Comparison of ENCODE assay signal across 8 cellular contexts in genomic region chrX:107449490-107450175, GRCh38. TPM values are rescaled to one million over a fixed set of nuclear protein-coding genes. Genes with fewer than 3 reads are reported as not detected.
DNase-seq lines count a peak whose midpoint lies in the region; ATAC-seq and TF ChIP-seq lines count a peak whose summit lies in the region.

Gene FRMPD3 (plus strand): TSS chrX:107449652. CDS start chrX:107526589, 76,937 bp downstream.

- H3K9me3 ChIP-seq in thymus (ENCODE audit: control insufficient read depth) = no peaks in the 10 kb centered on the region
- no peaks in the 10 kb centered on the region for H3K9me3 ChIP-seq in BE2C

- intact Hi-C loops in activated T-helper 1 cell treated with anti-CD3 and anti-CD28 coated beads, Interleukin-12 subunit alpha, Interleukin-12 subunit beta, Interleukin-2, Interleukin-4 antibody, amounts not matched to agents 30 ng/mL and 10 ng/mL and 1 ng/mL, durations not matched to agents 14 hours and 24 hours and 36 hours (cut with micrococcal nuclease) = no loop called here

- H3K27ac Mint-ChIP-seq in activated CD4-positive, alpha-beta T cell treated with anti-CD3 and anti-CD28 coated beads, Interleukin-2, amount 10 ng/mL, durations not matched to agents 7 days and 5 days = no peak within 1 kb of the TSS
- H3K27ac Mint-ChIP-seq in activated T-helper 1 cell treated with anti-CD3 and anti-CD28 coated beads, Interleukin-12 subunit alpha, Interleukin-12 subunit beta, Interleukin-2, Interleukin-4 antibody, amounts not matched to agents 30 ng/mL and 10 ng/mL and 1 ng/mL, durations not matched to agents 14 hours and 24 hours and 36 hours = no peak within 1 kb of the TSS

- peaks cover 16% of the 10 kb centered on the region for H3K4me1 Mint-ChIP-seq in activated CD4-positive, alpha-beta T cell treated with anti-CD3 and anti-CD28 coated beads, Interleukin-2, amount 10 ng/mL, durations not matched to agents 7 days and 5 days
- H3K4me1 Mint-ChIP-seq in activated T-helper 1 cell treated with anti-CD3 and anti-CD28 coated beads, Interleukin-12 subunit alpha, Interleukin-12 subunit beta, Interleukin-2, Interleukin-4 antibody, amounts not matched to agents 30 ng/mL and 10 ng/mL and 1 ng/mL, durations not matched to agents 14 hours and 24 hours and 36 hours (ENCODE audit: low read depth) = peaks cover 6% of the 10 kb centered on the region

- no peaks in the 10 kb centered on the region for H3K36me3 Mint-ChIP-seq in activated CD4-positive, alpha-beta T cell treated with anti-CD3 and anti-CD28 coated beads, Interleukin-2, amount 10 ng/mL, durations not matched to agents 7 days and 5 days (ENCODE audit: low read depth)
- H3K36me3 Mint-ChIP-seq in activated T-helper 1 cell treated with anti-CD3 and anti-CD28 coated beads, Interleukin-12 subunit alpha, Interleukin-12 subunit beta, Interleukin-2, Interleukin-4 antibody, amounts not matched to agents 30 ng/mL and 10 ng/mL and 1 ng/mL, durations not matched to agents 14 hours and 24 hours and 36 hours (ENCODE audit: low read depth) = no peaks in the 10 kb centered on the region

- peak within 1 kb of the TSS; percentile 46 for H3K4me3 Mint-ChIP-seq in activated CD4-positive, alpha-beta T cell treated with anti-CD3 and anti-CD28 coated beads, Interleukin-2, amount 10 ng/mL, durations not matched to agents 7 days and 5 days
- peak within 1 kb of the TSS; percentile 57 for H3K4me3 Mint-ChIP-seq in activated T-helper 1 cell treated with anti-CD3 and anti-CD28 coated beads, Interleukin-12 subunit alpha, Interleukin-12 subunit beta, Interleukin-2, Interleukin-4 antibody, amounts not matched to agents 30 ng/mL and 10 ng/mL and 1 ng/mL, durations not matched to agents 14 hours and 24 hours and 36 hours

- no peaks in the 10 kb centered on the region for H3K36me3 ChIP-seq in thymus (ENCODE audit: control insufficient read depth, insufficient read depth)
- no peaks in the 10 kb centered on the region for H3K36me3 ChIP-seq in BE2C

- H3K27me3 ChIP-seq in thymus (ENCODE audit: control insufficient read depth, insufficient read depth) = peaks cover 8% of the 10 kb centered on the region
- H3K27me3 ChIP-seq in BE2C = peaks cover 29% of the 10 kb centered on the region

- no peak for ATAC-seq in HG02588 (IDR thresholded peaks at IDR 0.05; ENCODE audit: unreplicated experiment)

- H3K4me1 ChIP-seq in thymus (ENCODE audit: control insufficient read depth, insufficient read depth, low read length) (no peaks in the 10 kb centered on the region), BE2C (no peaks in the 10 kb centered on the region)

- no peak within 1 kb of the TSS for H3K27ac ChIP-seq in thymus (ENCODE audit: low read depth)

- H3K4me3 ChIP-seq in thymus (ENCODE audit: low read length) (peak within 1 kb of the TSS; percentile 39), BE2C (ENCODE audit: low read depth, low read length) (no peak within 1 kb of the TSS)

- CTCF ChIA-PET in activated CD4-positive, alpha-beta T cell treated with anti-CD3 and anti-CD28 coated beads, Interleukin-2, amount 10 ng/mL, durations not matched to agents 7 days and 5 days (lab: Charles Lee) = no interaction called here

- peaks cover 51% of the 10 kb centered on the region for H3K27me3 Mint-ChIP-seq in activated CD4-positive, alpha-beta T cell treated with anti-CD3 and anti-CD28 coated beads, Interleukin-2, amount 10 ng/mL, durations not matched to agents 7 days and 5 days
- peaks cover 49% of the 10 kb centered on the region for H3K27me3 Mint-ChIP-seq in activated T-helper 1 cell treated with anti-CD3 and anti-CD28 coated beads, Interleukin-12 subunit alpha, Interleukin-12 subunit beta, Interleukin-2, Interleukin-4 antibody, amounts not matched to agents 30 ng/mL and 10 ng/mL and 1 ng/mL, durations not matched to agents 14 hours and 24 hours and 36 hours (ENCODE audit: insufficient read depth)

- H3K9me3 Mint-ChIP-seq in activated CD4-positive, alpha-beta T cell treated with anti-CD3 and anti-CD28 coated beads, Interleukin-2, amount 10 ng/mL, durations not matched to agents 7 days and 5 days = no peaks in the 10 kb centered on the region
- no peaks in the 10 kb centered on the region for H3K9me3 Mint-ChIP-seq in activated T-helper 1 cell treated with anti-CD3 and anti-CD28 coated beads, Interleukin-12 subunit alpha, Interleukin-12 subunit beta, Interleukin-2, Interleukin-4 antibody, amounts not matched to agents 30 ng/mL and 10 ng/mL and 1 ng/mL, durations not matched to agents 14 hours and 24 hours and 36 hours

- 2% methylated on average over 83 of the region's 88 CpGs for WGBS in thymus

- TF ChIP-seq CTCF in BE2C (IDR thresholded peaks at IDR 0.05; ENCODE audit: low read depth, low read length) = no peak

- POLR2A ChIA-PET in activated CD4-positive, alpha-beta T cell treated with anti-CD3 and anti-CD28 coated beads, Interleukin-2, amount 10 ng/mL, durations not matched to agents 7 days and 5 days (lab: Charles Lee) = interaction anchor here (0.6 kb wide), 1 partner anchor 179 kb away, joined by 4 read pairs; the partner anchor contains the start of gene PRPS1

- DNase-seq in activated CD4-positive, alpha-beta T cell treated with anti-CD3 and anti-CD28 coated beads, Interleukin-2, amount 10 ng/mL, durations not matched to agents 7 days and 5 days = no peak
- no peak for DNase-seq in activated CD4-positive, alpha-beta T cell treated with anti-CD3 and anti-CD28 coated beads for 1 hour
- DNase-seq in activated T-helper 1 cell treated with anti-CD3 and anti-CD28 coated beads, Interleukin-12 subunit alpha, Interleukin-12 subunit beta, Interleukin-2, Interleukin-4 antibody, amounts not matched to agents 30 ng/mL and 10 ng/mL and 1 ng/mL, durations not matched to agents 14 hours and 24 hours and 36 hours (ENCODE audit: low spot score) = no peak
- DNase-seq in iPS-NIHi7 (ENCODE audit: extremely low spot score) (peak; percentile 48), BE2C (no peak)
- no peak for DNase-seq in stimulated activated naive CD4-positive, alpha-beta T cell (lab: John Stamatoyannopoulos, UW)

RNA-seq across cellular contexts. Expression of gene FRMPD3, which starts in this region (rescaled TPM):
- total RNA-seq in activated CD4-positive, alpha-beta T cell treated with anti-CD3 and anti-CD28 coated beads, Interleukin-2, amount 10 ng/mL, durations not matched to agents 7 days and 5 days = not detected
- not detected in 2 replicates for total RNA-seq in activated T-helper 1 cell treated with anti-CD3 and anti-CD28 coated beads, Interleukin-12 subunit alpha, Interleukin-12 subunit beta, Interleukin-2, Interleukin-4 antibody, amounts not matched to agents 30 ng/mL and 10 ng/mL and 1 ng/mL, durations not matched to agents 14 hours and 24 hours and 36 hours
- polyA plus RNA-seq in thymus = 0.09 TPM
- not detected for polyA plus RNA-seq in BE2C (2012; ENCODE audit: insufficient read depth, insufficient read length, low read depth)
